In genomic region chr15:78859971-78860733, GRCh38 we compare ENCODE assay signal across 8 cellular contexts. TPM values are rescaled to one million over a fixed set of nuclear protein-coding genes. Genes with fewer than 3 reads are reported as not detected.
DNase-seq lines count a peak whose midpoint lies in the region; ATAC-seq and TF ChIP-seq lines count a peak whose summit lies in the region.

No MANE protein-coding gene starts in this region.

- CTCF ChIA-PET in BJ (lab: Yijun Ruan, JAX): interaction anchor here (0.6 to 2.0 kb wide), 16 partner anchors 9 to 491 kb away, joined by 3 to 20 read pairs (median 3); partner anchors contain the start of gene MORF4L1
- CTCF ChIA-PET in Panc1 (lab: Charles Lee): interaction anchor here (0.7 to 1.0 kb wide), 3 partner anchors 13 to 97 kb away, joined by 3 to 4 read pairs (median 4); no protein-coding TSS in a partner anchor

- H3K27ac ChIP-seq in Panc1 (ENCODE audit: low read length): peak overlapping the region; percentile 69

- intact Hi-C loops in Panc1 (cut with micrococcal nuclease; ENCODE audit: unreplicated experiment): no loop called here

- no peaks in the 10 kb centered on the region for H3K36me3 Mint-ChIP-seq in natural killer cell treated with Interleukin-12 subunit alpha and Interleukin-12 subunit beta and Interleukin-15 and Interleukin-18, amount 100 ng/mL, for 72 hours

- H3K4me3 Mint-ChIP-seq in natural killer cell treated with Interleukin-12 subunit alpha and Interleukin-12 subunit beta and Interleukin-15 and Interleukin-18, amount 100 ng/mL, for 72 hours: peak overlapping the region; percentile 87

- H3K27me3 ChIP-seq in BJ (ENCODE audit: control insufficient read depth, insufficient read depth, low read length) (no peaks in the 10 kb centered on the region), Panc1 (ENCODE audit: control insufficient read depth, insufficient read depth, low read length) (no peaks in the 10 kb centered on the region)

- peak; percentile 85 for ATAC-seq in GM19455 (IDR thresholded peaks at IDR 0.05; ENCODE audit: unreplicated experiment)
- peak; percentile 93 for ATAC-seq in Panc1
- peak; percentile 92 to 94 for ATAC-seq in natural killer cell treated with Interleukin-12 subunit alpha and Interleukin-12 subunit beta and Interleukin-15 and Interleukin-18, amount 100 ng/mL, for 72 hours

- POLR2A ChIA-PET in BJ (lab: Charles Lee): interaction anchor here (1.1 kb wide), 1 partner anchor 14 kb away, joined by 4 read pairs; no protein-coding TSS in a partner anchor
- POLR2A ChIA-PET in Panc1 (lab: Charles Lee): no interaction called here

- H3K9me3 Mint-ChIP-seq in natural killer cell treated with Interleukin-12 subunit alpha and Interleukin-12 subunit beta and Interleukin-15 and Interleukin-18, amount 100 ng/mL, for 72 hours: no peaks in the 10 kb centered on the region

- peak overlapping the region; percentile 62 to 88 for H3K27ac Mint-ChIP-seq in natural killer cell treated with Interleukin-12 subunit alpha and Interleukin-12 subunit beta and Interleukin-15 and Interleukin-18, amount 100 ng/mL, for 72 hours

- DNase-seq in BJ (ENCODE audit: low read depth): no peak
- DNase-seq in HUDEP-2 (lab: John Stamatoyannopoulos, UW; ENCODE audit: unreplicated experiment in 76 of 76): peak in 72 of 76 experiments; percentile 11 to 81 (median 57)
- DNase-seq in Panc1 (ENCODE audit: low read depth, low spot score): peak; percentile 68
- peak; percentile 28 to 54 for DNase-seq in activated T-helper 1 cell treated with anti-CD3 and anti-CD28 coated beads, Interleukin-2, amount 50 U/mL, for 16 hours (ENCODE audit: low read depth in 1 of 2, low spot score in 1 of 2)
- peak; percentile 91 for DNase-seq in fibroblast of peridontal ligament (ENCODE audit: extremely low read depth)
- peak; percentile 74 for DNase-seq in natural killer cell treated with Interleukin-12 subunit alpha and Interleukin-12 subunit beta and Interleukin-15 and Interleukin-18, amount 100 ng/mL, for 72 hours (ENCODE audit: low spot score)
- peak; percentile 19 to 72 (median 44) for DNase-seq in stimulated activated naive CD4-positive, alpha-beta T cell (lab: John Stamatoyannopoulos, UW)

- no peaks in the 10 kb centered on the region for H3K27me3 Mint-ChIP-seq in natural killer cell treated with Interleukin-12 subunit alpha and Interleukin-12 subunit beta and Interleukin-15 and Interleukin-18, amount 100 ng/mL, for 72 hours

- no TSS peak for BruUV-seq in Panc1 (replicated peaks; lab: Mats Ljungman, UMichigan)

- no peaks in the 10 kb centered on the region for H3K36me3 ChIP-seq in BJ (ENCODE audit: control insufficient read depth, insufficient read depth, low read length)
- no peaks in the 10 kb centered on the region for H3K36me3 ChIP-seq in Panc1 (ENCODE audit: control insufficient read depth, insufficient read depth, low read length)

- H3K4me3 ChIP-seq in BJ (ENCODE audit: low read depth, low read length) (peak overlapping the region; percentile 50), Panc1 (ENCODE audit: low read depth in 2 of 2, low read length in 2 of 2) (peak overlapping the region; percentile 59 to 60)

- H3K4me1 ChIP-seq in Panc1 (ENCODE audit: control insufficient read depth, insufficient read depth, low read length): no peaks in the 10 kb centered on the region

- H3K9me3 ChIP-seq in Panc1 (ENCODE audit: control insufficient read depth, insufficient read depth, low read depth, low read length): no peaks in the 10 kb centered on the region

- in situ Hi-C loops in Panc1 (cut with HindIII; ENCODE audit: low pct_unique_long_range_greater_than_20kb, low sequenced_read_pairs): no loop called here

- H3K4me1 Mint-ChIP-seq in natural killer cell treated with Interleukin-12 subunit alpha and Interleukin-12 subunit beta and Interleukin-15 and Interleukin-18, amount 100 ng/mL, for 72 hours (ENCODE audit: low read depth in 2 of 2): peaks cover 0 to 3% of the 10 kb centered on the region in 2 donors

- peak; percentile 64 for TF ChIP-seq CTCF in BJ (IDR thresholded peaks at IDR 0.05; ENCODE audit: insufficient read depth, low read depth, low read length)
- no peak for TF ChIP-seq CTCF in Panc1 (IDR thresholded peaks at IDR 0.05)

RNA-seq across cellular contexts. Expression of gene MORF4L1, which starts 12.5 kb away (rescaled TPM):
- 199 and 373 TPM in 2 replicates for polyA plus RNA-seq in BJ (2011; rRNA removed)
- polyA minus RNA-seq in BJ (2011; rRNA and poly(A)+ RNA removed): 57.2 and 57.7 TPM in 2 replicates
- total RNA-seq in Panc1 (2021; ENCODE audit: unreplicated experiment): 360 TPM
- 283 TPM for polyA plus RNA-seq in Panc1 (2012; ENCODE audit: insufficient read length)
- 100 to 1,000 TPM; 134 to 226 TPM for total RNA-seq in natural killer cell treated with Interleukin-12 subunit alpha and Interleukin-12 subunit beta and Interleukin-15 and Interleukin-18, amount 100 ng/mL, for 72 hours

RNA-seq across cellular contexts. Expression of gene ADAMTS7, which starts 48.9 kb away (rescaled TPM):
- 3.1 and 9.6 TPM in 2 replicates for polyA plus RNA-seq in BJ (2011; rRNA removed)
- 5.7 and 8.2 TPM in 2 replicates for polyA minus RNA-seq in BJ (2011; rRNA and poly(A)+ RNA removed)
- 1.0 TPM for total RNA-seq in Panc1 (2021; ENCODE audit: unreplicated experiment)
- 0.85 TPM for polyA plus RNA-seq in Panc1 (2012; ENCODE audit: insufficient read length)
- total RNA-seq in natural killer cell treated with Interleukin-12 subunit alpha and Interleukin-12 subunit beta and Interleukin-15 and Interleukin-18, amount 100 ng/mL, for 72 hours: under 1 TPM; 0.19 to 0.20 TPM
